ENCODE assay signal across 1 cellular context in the genomic region with DNA sequence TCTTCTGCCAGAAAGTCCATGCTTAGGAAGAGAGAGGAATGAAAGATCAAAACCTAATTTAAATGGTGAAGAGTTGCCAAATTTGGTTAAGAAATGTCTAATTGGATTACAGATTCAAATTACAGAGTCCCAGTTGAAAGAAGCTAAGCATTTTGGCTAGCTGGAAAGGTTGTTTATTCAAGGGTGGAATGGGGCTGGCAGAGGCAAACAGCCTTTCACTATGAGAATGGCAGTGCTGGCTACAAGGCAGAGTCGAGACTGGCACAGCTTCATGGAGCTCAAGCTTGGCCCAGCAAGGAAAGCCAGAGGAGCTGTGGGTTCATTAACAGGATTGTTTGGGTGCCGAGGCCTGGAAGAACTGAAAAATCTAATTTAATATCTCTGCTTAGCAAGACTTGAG.
TF ChIP-seq lines count a peak whose summit lies in the region.

No MANE protein-coding gene starts in this region.

TF ChIP-seq in endothelial cell of umbilical vein, 7 proteins besides CTCF, POLR2A, EP300 and RAD21 (continued from another document):
- TF ChIP-seq EZH2 (IDR thresholded peaks at IDR 0.05; ENCODE audit: borderline replicate concordance, low read depth, low read length, severe bottlenecking), result no peak
- TF ChIP-seq FOS (IDR thresholded peaks at IDR 0.05; ENCODE audit: borderline replicate concordance, insufficient read depth, low read length), result no peak
- no peak for TF ChIP-seq GATA2 (IDR thresholded peaks at IDR 0.05; ENCODE audit: insufficient read depth, insufficient read length, low read depth, low read length)
- TF ChIP-seq JUN (IDR thresholded peaks at IDR 0.05; ENCODE audit: borderline replicate concordance, insufficient read depth, insufficient read length, low read depth), result no peak
